Comparison of ENCODE assay signal across 34 cellular contexts in the genomic region with DNA sequence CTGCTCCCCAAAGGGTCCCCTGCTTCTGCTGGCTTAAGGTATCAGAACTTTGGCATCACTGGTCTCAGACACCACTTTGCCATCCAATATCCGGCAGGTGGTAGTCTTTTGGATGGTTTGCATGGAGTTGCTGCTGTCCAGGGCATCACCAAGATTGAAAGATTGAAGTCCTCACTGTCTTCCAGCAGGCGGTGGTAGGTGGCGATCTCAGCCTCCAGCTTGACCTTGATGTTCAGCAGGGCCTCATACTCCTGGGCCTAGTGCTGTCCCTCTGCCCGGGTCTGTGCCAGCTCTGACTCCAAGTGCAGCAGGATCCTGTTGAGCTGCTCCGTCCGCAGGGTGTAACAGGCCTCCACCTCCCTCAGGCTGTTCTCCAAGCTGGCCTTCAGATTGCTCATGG.
"Had no signal": no experiment of that assay in that cellular context is flagged by ENCODE, and none has a peak within 500 bp of the region (broad histone marks: within the 10 kb centered on the region; RNA-seq: fewer than 3 reads in every experiment).

No MANE protein-coding gene starts in this region.

- H3K9me3 Mint-ChIP-seq: activated CD8-positive, alpha-beta T cell treated with anti-CD3 and anti-CD28 coated beads for 36 hours; activated naive CD4-positive, alpha-beta T cell treated with anti-CD3 and anti-CD28 coated beads for 36 hours; activated naive CD4-positive, alpha-beta T cell treated with anti-CD3 and anti-CD28 coated beads, Interleukin-2, amount 50 U/mL, for 24 hours; activated naive CD8-positive, alpha-beta T cell treated with anti-CD3 and anti-CD28 coated beads for 36 hours; activated naive CD8-positive, alpha-beta T cell treated with anti-CD3 and anti-CD28 coated beads, Interleukin-2, amount 50 U/mL, for 24 hours; activated T-helper 1 cell treated with anti-CD3 and anti-CD28 coated beads, Interleukin-12 subunit alpha, Interleukin-12 subunit beta, Interleukin-2, Interleukin-4 antibody, amounts not matched to agents 30 ng/mL and 10 ng/mL and 1 ng/mL, durations not matched to agents 14 hours and 24 hours and 36 hours; activated T-helper 2 cell treated with anti-CD3 and anti-CD28 coated beads, Interferon-gamma antibody, Interleukin-2, Interleukin-4, amounts not matched to agents 10 μg/mL and 5 μg/mL and 100 μg/mL, durations not matched to agents 14 hours and 24 hours and 36 hours; brain; T-helper 2 cell treated with Interferon-gamma antibody and Interleukin-4, amounts not matched to agents 5 μg/mL and 100 μg/mL, for 36 hours had no signal

- H3K27me3 ChIP-seq: adrenal gland, breast epithelium, cardiac muscle cell, colonic mucosa had no signal

- H3K36me3 ChIP-seq: adrenal gland, breast epithelium, cardiac muscle cell, colonic mucosa, heart left ventricle had no signal

- H3K4me3 ChIP-seq: adrenal gland, breast epithelium, cardiac muscle cell, colonic mucosa, heart left ventricle had no signal

- FAIRE-seq: frontal cortex had no signal

- H3K27ac Mint-ChIP-seq: activated CD8-positive, alpha-beta T cell treated with anti-CD3 and anti-CD28 coated beads for 36 hours; activated naive CD4-positive, alpha-beta T cell treated with anti-CD3 and anti-CD28 coated beads for 36 hours; activated naive CD8-positive, alpha-beta T cell treated with anti-CD3 and anti-CD28 coated beads for 36 hours; activated T-helper 1 cell treated with anti-CD3 and anti-CD28 coated beads, Interleukin-12 subunit alpha, Interleukin-12 subunit beta, Interleukin-2, Interleukin-4 antibody, amounts not matched to agents 30 ng/mL and 10 ng/mL and 1 ng/mL, durations not matched to agents 14 hours and 24 hours and 36 hours; activated T-helper 2 cell treated with anti-CD3 and anti-CD28 coated beads, Interferon-gamma antibody, Interleukin-2, Interleukin-4, amounts not matched to agents 10 μg/mL and 5 μg/mL and 100 μg/mL, durations not matched to agents 14 hours and 24 hours and 36 hours; brain; T-helper 17 cell; T-helper 2 cell treated with Interferon-gamma antibody and Interleukin-4, amounts not matched to agents 5 μg/mL and 100 μg/mL, for 36 hours had no signal

- ATAC-seq: activated CD8-positive, alpha-beta T cell treated with anti-CD3 and anti-CD28 coated beads for 36 hours; activated naive CD8-positive, alpha-beta T cell treated with anti-CD3 and anti-CD28 coated beads, Interleukin-2, amount 50 U/mL, for 24 hours; esophagus mucosa; heart left ventricle; T-helper 17 cell had no signal

- H3K27ac ChIP-seq: adrenal gland, breast epithelium, cardiac muscle cell, colonic mucosa, heart left ventricle had no signal

- H3K9me3 ChIP-seq: adrenal gland, breast epithelium, colonic mucosa, heart left ventricle had no signal

- H3K4me3 Mint-ChIP-seq: activated CD8-positive, alpha-beta T cell treated with anti-CD3 and anti-CD28 coated beads for 36 hours; activated naive CD4-positive, alpha-beta T cell treated with anti-CD3 and anti-CD28 coated beads for 36 hours; activated naive CD4-positive, alpha-beta T cell treated with anti-CD3 and anti-CD28 coated beads, Interleukin-2, amount 50 U/mL, for 24 hours; activated naive CD8-positive, alpha-beta T cell treated with anti-CD3 and anti-CD28 coated beads for 36 hours; activated naive CD8-positive, alpha-beta T cell treated with anti-CD3 and anti-CD28 coated beads, Interleukin-2, amount 50 U/mL, for 24 hours; activated T-helper 1 cell treated with anti-CD3 and anti-CD28 coated beads, Interleukin-12 subunit alpha, Interleukin-12 subunit beta, Interleukin-2, Interleukin-4 antibody, amounts not matched to agents 30 ng/mL and 10 ng/mL and 1 ng/mL, durations not matched to agents 14 hours and 24 hours and 36 hours; brain; T-helper 17 cell; T-helper 2 cell treated with Interferon-gamma antibody and Interleukin-4, amounts not matched to agents 5 μg/mL and 100 μg/mL, for 36 hours had no signal

- H3K4me1 ChIP-seq: adrenal gland, breast epithelium, colonic mucosa had no signal

- H3K36me3 Mint-ChIP-seq: activated naive CD4-positive, alpha-beta T cell treated with anti-CD3 and anti-CD28 coated beads, Interleukin-2, amount 50 U/mL, for 24 hours; activated naive CD8-positive, alpha-beta T cell treated with anti-CD3 and anti-CD28 coated beads for 36 hours; brain had no signal

- DNase-seq: activated CD4-positive, alpha-beta T cell treated with anti-CD3 and anti-CD28 coated beads for 4 hours; activated CD4-positive, alpha-beta T cell treated with anti-CD3 and anti-CD28 coated beads, Interleukin-2, amount 50 U/mL, for 1 hour; activated CD4-positive, alpha-beta T cell treated with anti-CD3 and anti-CD28 coated beads, Interleukin-2, amount 50 U/mL, for 48 hours; activated CD4-positive, CD25-positive, alpha-beta regulatory T cell; activated CD4-positive, CD25-positive, alpha-beta regulatory T cell treated with anti-CD3 and anti-CD28 coated beads, Interleukin-2, amount 50 U/mL, for 72 hours; activated CD8-positive, alpha-beta memory T cell treated with anti-CD3 and anti-CD28 coated beads for 24 hours; activated CD8-positive, alpha-beta T cell treated with anti-CD3 and anti-CD28 coated beads for 36 hours; activated effector memory CD4-positive, alpha-beta T cell treated with anti-CD3 and anti-CD28 coated beads, Interleukin-2, amount 50 U/mL, for 16 hours; activated naive CD4-positive, alpha-beta T cell treated with anti-CD3 and anti-CD28 coated beads for 36 hours; activated naive CD8-positive, alpha-beta T cell treated with anti-CD3 and anti-CD28 coated beads for 36 hours; activated naive CD8-positive, alpha-beta T cell treated with anti-CD3 and anti-CD28 coated beads, Interleukin-2, amount 50 U/mL, for 24 hours; activated T-cell treated with anti-CD3 and anti-CD28 coated beads, Interleukin-2, amount 50 U/mL, for 48 hours; adrenal gland; amygdala; aorta; central memory CD4-positive, alpha-beta T cell; cerebellar nuclear complex; colonic mucosa; effector CD8-positive, alpha-beta T cell; foreskin fibroblast; glutamatergic neuron; heart left ventricle; T-helper 1 cell; T-helper 17 cell; T1000 had no signal
